1 cellular context compared by ENCODE assay signal in the genomic region with DNA sequence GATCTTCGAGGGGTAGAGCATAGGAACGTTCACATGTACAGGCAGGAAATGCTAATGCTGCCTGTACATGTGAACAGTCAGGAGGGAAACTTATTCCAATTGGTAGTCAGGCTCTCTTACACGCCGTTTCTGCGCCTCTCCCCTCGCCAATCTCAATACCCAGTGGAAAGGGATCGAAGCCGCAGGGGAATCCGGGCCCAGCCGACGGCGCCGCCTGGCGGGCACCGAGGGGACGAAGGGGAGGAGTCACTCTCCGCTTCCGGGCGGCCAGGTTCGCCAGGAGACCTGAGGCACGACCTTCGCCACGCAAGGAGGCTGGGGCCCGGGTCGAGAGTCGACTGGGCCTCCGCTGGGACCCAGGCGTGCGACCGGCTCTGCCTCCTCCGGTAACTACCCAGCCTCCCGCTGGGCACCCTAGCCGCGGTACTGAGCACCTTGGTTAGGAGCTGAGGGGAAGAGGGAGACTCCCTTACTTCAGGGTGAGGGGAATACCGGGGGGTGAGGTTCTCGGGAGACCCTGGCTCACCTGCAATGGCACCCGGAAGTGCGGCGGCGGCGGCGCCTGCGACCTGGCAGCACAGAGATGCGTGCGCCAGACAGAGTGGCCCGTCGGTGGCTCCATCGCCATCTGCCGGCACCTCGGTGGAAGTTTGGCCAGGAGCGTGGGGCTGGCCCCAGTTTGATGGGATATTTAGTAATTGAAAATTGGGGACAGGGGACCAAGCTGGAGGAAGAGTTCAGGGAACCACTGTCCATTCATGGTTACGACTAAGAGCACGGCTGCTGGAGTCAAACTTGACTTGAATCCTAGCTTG.
TF ChIP-seq lines count a peak whose summit lies in the region.

A gene (minus strand): TSS at position 557 of the 815 bp plus-strand sequence. CDS start 1,026 bp downstream, outside the sequence.

TF ChIP-seq in IMR-90, 13 proteins besides CTCF, POLR2A, EP300 and RAD21:
- 0 out of 2 replicates have a peak, but pooled peaks have one; percentile 2 for TF ChIP-seq BHLHE40 (IDR thresholded peaks at IDR 0.05; ENCODE audit: low read depth, low read length)
- TF ChIP-seq MXI1 (IDR thresholded peaks at IDR 0.05; ENCODE audit: borderline replicate concordance, low read depth, low read length) = peak; percentile 77; the same call in 1 of the 2 replicates
- TF ChIP-seq FOS (IDR thresholded peaks at IDR 0.05; ENCODE audit: low read depth, low read length) = no peak
- TF ChIP-seq NFE2L2 (IDR thresholded peaks at IDR 0.05; ENCODE audit: low read depth, low read length) = no peak
- TF ChIP-seq, protein P1, sequence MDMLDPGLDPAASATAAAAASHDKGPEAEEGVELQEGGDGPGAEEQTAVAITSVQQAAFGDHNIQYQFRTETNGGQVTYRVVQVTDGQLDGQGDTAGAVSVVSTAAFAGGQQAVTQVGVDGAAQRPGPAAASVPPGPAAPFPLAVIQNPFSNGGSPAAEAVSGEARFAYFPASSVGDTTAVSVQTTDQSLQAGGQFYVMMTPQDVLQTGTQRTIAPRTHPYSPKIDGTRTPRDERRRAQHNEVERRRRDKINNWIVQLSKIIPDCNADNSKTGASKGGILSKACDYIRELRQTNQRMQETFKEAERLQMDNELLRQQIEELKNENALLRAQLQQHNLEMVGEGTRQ (IDR thresholded peaks at IDR 0.05; ENCODE audit: low read depth, low read length) = no peak
- TF ChIP-seq RFX5 (IDR thresholded peaks at IDR 0.05; ENCODE audit: low read depth, low read length) = no peak
- TF ChIP-seq MAZ (IDR thresholded peaks at IDR 0.05; ENCODE audit: borderline replicate concordance, low read depth, low read length) = peak; percentile 38; the same call in 1 of the 2 replicates
- TF ChIP-seq CEBPB (IDR thresholded peaks at IDR 0.05; ENCODE audit: low read depth, low read length) = no peak
- TF ChIP-seq SMC3 (IDR thresholded peaks at IDR 0.05; ENCODE audit: low read depth, low read length) = peak; percentile 71
- TF ChIP-seq MAFK (IDR thresholded peaks at IDR 0.05; ENCODE audit: low read depth, low read length) = no peak
- TF ChIP-seq RCOR1 (IDR thresholded peaks at IDR 0.05; ENCODE audit: insufficient replicate concordance, low read length) = no peak
- peak; percentile 92 for TF ChIP-seq CHD1 (IDR thresholded peaks at IDR 0.05; ENCODE audit: low read depth, low read length)
